Comparison of ENCODE assay signal across 10 cellular contexts in genomic region chrX:107675365-107675654, GRCh38. TPM values are rescaled to one million over a fixed set of nuclear protein-coding genes. Genes with fewer than 3 reads are reported as not detected.
DNase-seq lines count a peak whose midpoint lies in the region; ATAC-seq, FAIRE-seq and TF ChIP-seq lines count a peak whose summit lies in the region.
"Had no signal": no experiment of that assay in that cellular context is flagged by ENCODE, and none has a peak within 500 bp of the region (broad histone marks: within the 10 kb centered on the region; RNA-seq: fewer than 3 reads in every experiment).

No MANE protein-coding gene starts in this region.

- no peak for ATAC-seq in activated naive CD8-positive, alpha-beta T cell treated with anti-CD3 and anti-CD28 coated beads, Interleukin-2, amount 10 ng/mL, durations not matched to agents 7 days and 5 days (ENCODE audit: low read depth)
- ATAC-seq in HG03025 (IDR thresholded peaks at IDR 0.05; ENCODE audit: low FRiP score, unreplicated experiment) (no peak), GM18861 (IDR thresholded peaks at IDR 0.05; ENCODE audit: unreplicated experiment) (no peak)

- peaks cover 38% of the 10 kb centered on the region for H3K4me1 ChIP-seq in keratinocyte (ENCODE audit: control insufficient read depth, extremely low read depth, insufficient read depth, low read length)
- peaks cover 10 to 44% (median 33%) of the 10 kb centered on the region in 4 donors for H3K4me1 ChIP-seq in stomach

- FAIRE-seq in keratinocyte (lab: Jason Lieb, UNC): no peak

- intact Hi-C loops in activated CD4-positive, alpha-beta T cell treated with anti-CD3 and anti-CD28 coated beads, Interleukin-2, amount 10 ng/mL, durations not matched to agents 24 days and 14 days (cut with micrococcal nuclease): loop anchor here (5.0 kb wide), 1 partner anchor 152 kb away; the partner anchor contains the start of gene MID2
- intact Hi-C loops in stomach (cut with DNase I; ENCODE audit: low total_unique reads): no loop called here

- POLR2A ChIA-PET in activated naive CD8-positive, alpha-beta T cell treated with anti-CD3 and anti-CD28 coated beads, Interleukin-2, amount 10 ng/mL, durations not matched to agents 7 days and 5 days (lab: Charles Lee): interaction anchor here (2.9 to 9.8 kb wide), 2 partner anchors 38 to 101 kb away, joined by 31 to 317 read pairs; partner anchors contain the start of genes NCBP2L and TSC22D3

- no peaks in the 10 kb centered on the region for H3K9me3 Mint-ChIP-seq in activated CD4-positive, alpha-beta T cell treated with anti-CD3 and anti-CD28 coated beads, Interleukin-2, amount 10 ng/mL, durations not matched to agents 24 days and 14 days
- H3K9me3 Mint-ChIP-seq in activated naive CD8-positive, alpha-beta T cell treated with anti-CD3 and anti-CD28 coated beads, Interleukin-2, amount 10 ng/mL, durations not matched to agents 7 days and 5 days: no peaks in the 10 kb centered on the region

- H3K9me3 ChIP-seq in keratinocyte (ENCODE audit: control insufficient read depth, low read depth, low read length): no peaks in the 10 kb centered on the region
- H3K9me3 ChIP-seq in stomach: no peaks in the 10 kb centered on the region

- H3K79me2 ChIP-seq in keratinocyte (ENCODE audit: control insufficient read depth, insufficient read depth, low read length): no peaks in the 10 kb centered on the region

- peak overlapping the region; percentile 92 for H3K4me3 Mint-ChIP-seq in activated CD4-positive, alpha-beta T cell treated with anti-CD3 and anti-CD28 coated beads, Interleukin-2, amount 10 ng/mL, durations not matched to agents 24 days and 14 days
- peak overlapping the region; percentile 91 for H3K4me3 Mint-ChIP-seq in activated naive CD8-positive, alpha-beta T cell treated with anti-CD3 and anti-CD28 coated beads, Interleukin-2, amount 10 ng/mL, durations not matched to agents 7 days and 5 days

- TF ChIP-seq EP300 in stomach (IDR thresholded peaks at IDR 0.05): no peak

- H3K27ac Mint-ChIP-seq in activated CD4-positive, alpha-beta T cell treated with anti-CD3 and anti-CD28 coated beads, Interleukin-2, amount 10 ng/mL, durations not matched to agents 24 days and 14 days: peak overlapping the region; percentile 94
- H3K27ac Mint-ChIP-seq in activated naive CD8-positive, alpha-beta T cell treated with anti-CD3 and anti-CD28 coated beads, Interleukin-2, amount 10 ng/mL, durations not matched to agents 7 days and 5 days: peak overlapping the region; percentile 96

- H3K4me3 ChIP-seq in keratinocyte (ENCODE audit: control insufficient read depth in 2 of 3, extremely low read depth in 1 of 3, insufficient read depth in 2 of 3, low read depth in 1 of 3, low read length in 3 of 3): peak overlapping the region in 1 of 3 experiments; percentile 77
- peak overlapping the region; percentile 43 to 52 (median 50) for H3K4me3 ChIP-seq in stomach

- WGBS in stomach, 5 donors: 73 to 100% (median 81%) methylated on average over 1 of the region's 1 CpG

- no peaks in the 10 kb centered on the region for H3K27me3 Mint-ChIP-seq in activated CD4-positive, alpha-beta T cell treated with anti-CD3 and anti-CD28 coated beads, Interleukin-2, amount 10 ng/mL, durations not matched to agents 24 days and 14 days
- no peaks in the 10 kb centered on the region for H3K27me3 Mint-ChIP-seq in activated naive CD8-positive, alpha-beta T cell treated with anti-CD3 and anti-CD28 coated beads, Interleukin-2, amount 10 ng/mL, durations not matched to agents 7 days and 5 days

- H3K27me3 ChIP-seq in keratinocyte (ENCODE audit: control insufficient read depth, extremely low read depth, insufficient read depth, low read length) (no peaks in the 10 kb centered on the region), stomach (peaks cover 0 to 16% (median 0%) of the 10 kb centered on the region in 3 donors)

- H3K9ac ChIP-seq in keratinocyte (ENCODE audit: control insufficient read depth, extremely low read depth, insufficient read depth, low read length): peak overlapping the region; percentile 91

- no peak for TF ChIP-seq POLR2A in stomach (IDR thresholded peaks at IDR 0.05)

- no peaks in the 10 kb centered on the region for H3K36me3 ChIP-seq in keratinocyte (ENCODE audit: control insufficient read depth in 2 of 2, extremely low read depth in 1 of 2, insufficient read depth in 2 of 2, low read length in 2 of 2)
- no peaks in the 10 kb centered on the region for H3K36me3 ChIP-seq in stomach

- H2AFZ ChIP-seq in keratinocyte (ENCODE audit: control insufficient read depth, low read length): no peak overlapping the region

- H3K4me2 ChIP-seq in keratinocyte (ENCODE audit: control insufficient read depth, extremely low read depth, insufficient read depth, low read depth, low read length): peak overlapping the region; percentile 84

- TF ChIP-seq CTCF in keratinocyte (optimal IDR thresholded peaks at IDR 0.05 in 1 of 3, IDR thresholded peaks at IDR 0.05 in 1 of 3, conservative IDR thresholded peaks at IDR 0.05 in 1 of 3; ENCODE audit: extremely low read depth in 1 of 3, insufficient read depth in 2 of 3, low read length in 3 of 3) (no peak), stomach (IDR thresholded peaks at IDR 0.05) (no peak)

- no peak for DNase-seq in activated CD4-positive, alpha-beta T cell treated with anti-CD3 and anti-CD28 coated beads, Interleukin-2, amount 10 ng/mL, durations not matched to agents 24 days and 14 days
- no peak for DNase-seq in activated CD4-positive, alpha-beta T cell treated with anti-CD3 and anti-CD28 coated beads for 4 hours
- DNase-seq in activated naive CD8-positive, alpha-beta T cell treated with anti-CD3 and anti-CD28 coated beads, Interleukin-2, amount 10 ng/mL, durations not matched to agents 7 days and 5 days: no peak
- no peak for DNase-seq in keratinocyte (ENCODE audit: low read depth, low spot score)
- DNase-seq in stomach: no peak
- no peak for DNase-seq in amygdala (lab: John Stamatoyannopoulos, UW)
- DNase-seq: kidney glomerular epithelial cell, NCI-H1105 had no signal

- no peaks in the 10 kb centered on the region for H3K9me1 ChIP-seq in keratinocyte (ENCODE audit: control insufficient read depth, extremely low read depth, insufficient read depth, low read length)

- dilution Hi-C loops in keratinocyte (cut with MboI; ENCODE audit: extremely low pct_ligation_motif_present, low sequenced_read_pairs): no loop called here

- peak overlapping the region; percentile 88 for H3K27ac ChIP-seq in keratinocyte (ENCODE audit: control insufficient read depth, insufficient read depth, low read length)
- H3K27ac ChIP-seq in stomach: peak overlapping the region; percentile 82 to 93 (median 93)

- H4K20me1 ChIP-seq in keratinocyte (ENCODE audit: control insufficient read depth, extremely low read depth, insufficient read depth, low read length): no peaks in the 10 kb centered on the region

- no peaks in the 10 kb centered on the region for H3K36me3 Mint-ChIP-seq in activated CD4-positive, alpha-beta T cell treated with anti-CD3 and anti-CD28 coated beads, Interleukin-2, amount 10 ng/mL, durations not matched to agents 24 days and 14 days (ENCODE audit: low read depth)
- peaks cover 4% of the 10 kb centered on the region for H3K36me3 Mint-ChIP-seq in activated naive CD8-positive, alpha-beta T cell treated with anti-CD3 and anti-CD28 coated beads, Interleukin-2, amount 10 ng/mL, durations not matched to agents 7 days and 5 days

- H3K4me1 Mint-ChIP-seq in activated CD4-positive, alpha-beta T cell treated with anti-CD3 and anti-CD28 coated beads, Interleukin-2, amount 10 ng/mL, durations not matched to agents 24 days and 14 days: peaks cover 53% of the 10 kb centered on the region
- H3K4me1 Mint-ChIP-seq in activated naive CD8-positive, alpha-beta T cell treated with anti-CD3 and anti-CD28 coated beads, Interleukin-2, amount 10 ng/mL, durations not matched to agents 7 days and 5 days: peaks cover 48% of the 10 kb centered on the region

RNA-seq across cellular contexts. Expression of gene PRPS1, which starts 47.0 kb away (rescaled TPM):
- total RNA-seq in activated CD4-positive, alpha-beta T cell treated with anti-CD3 and anti-CD28 coated beads, Interleukin-2, amount 10 ng/mL, durations not matched to agents 24 days and 14 days: 112 and 115 TPM in 2 replicates
- 10 to 100 TPM; 62.0 to 69.2 TPM for total RNA-seq in activated naive CD8-positive, alpha-beta T cell treated with anti-CD3 and anti-CD28 coated beads, Interleukin-2, amount 10 ng/mL, durations not matched to agents 7 days and 5 days
- 34.0 to 48.4 TPM (median 39.5 TPM) in 3 replicates for polyA plus RNA-seq in keratinocyte
- polyA plus RNA-seq in keratinocyte (2011; ENCODE audit: low read depth): 7.4 TPM
- 37.6 and 41.7 TPM in 2 replicates for polyA plus RNA-seq in keratinocyte (2011; cell fraction: cytosol; rRNA removed)
- 29.2 and 29.8 TPM in 2 replicates for polyA plus RNA-seq in keratinocyte (2011; cell fraction: nucleus; rRNA removed)
- 15.0 and 27.8 TPM in 2 replicates for polyA plus RNA-seq in keratinocyte (2012; ENCODE audit: low replicate concordance)
- polyA minus RNA-seq in keratinocyte: 19.1 to 39.9 TPM (median 29.5 TPM) in 3 replicates
- 22.3 TPM for polyA minus RNA-seq in keratinocyte (2011; cell fraction: cytosol; rRNA and poly(A)+ RNA removed)
- 11.9 and 16.4 TPM in 2 replicates for polyA minus RNA-seq in keratinocyte (2011; cell fraction: nucleus; rRNA and poly(A)+ RNA removed)
- 10 to 100 TPM in 4 of 5 donors, 1 to 10 TPM in 1; 1.2 to 46.4 (median 20.4) TPM for total RNA-seq in stomach
- 10 to 100 TPM; 10.3 to 19.9 (median 18.6) TPM for polyA plus RNA-seq in stomach
